ENCODE assay signal across 30 cellular contexts in the genomic region with DNA sequence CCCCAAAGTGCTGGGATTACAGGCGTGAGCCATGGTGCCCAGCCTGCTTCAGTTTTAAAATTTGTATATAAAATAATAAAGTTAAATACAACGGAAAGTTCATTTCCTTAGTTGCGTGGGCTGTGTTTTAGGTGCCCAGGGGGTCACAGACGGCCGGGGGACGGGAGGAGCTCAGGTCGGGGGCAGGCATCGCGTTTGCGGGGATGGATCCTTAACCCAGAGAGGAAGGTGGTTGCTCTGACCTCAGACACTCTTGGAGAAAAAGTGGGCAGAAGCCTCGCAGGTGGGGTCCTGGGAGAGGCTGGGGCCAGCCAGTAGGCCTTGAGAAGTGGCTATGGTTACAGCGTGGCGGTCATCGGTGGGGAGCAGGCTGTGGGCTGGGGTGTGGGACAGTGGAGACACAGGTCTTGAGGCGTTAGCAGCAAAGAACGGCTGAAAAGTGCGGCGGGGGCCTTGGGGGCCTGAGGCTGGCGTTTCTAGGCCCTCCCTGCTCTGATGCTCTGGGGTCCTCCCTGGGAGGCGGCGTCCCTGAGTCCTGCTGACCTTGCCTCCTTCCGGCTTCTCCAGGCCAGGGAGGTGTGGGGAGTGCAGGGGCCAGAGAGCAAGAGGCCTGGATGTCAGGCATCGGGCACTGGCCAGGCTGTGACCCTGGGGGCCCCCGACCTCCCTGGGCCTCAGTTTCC. TPM values are rescaled to one million over a fixed set of nuclear protein-coding genes. Genes with fewer than 3 reads are reported as not detected.
DNase-seq lines count a peak whose midpoint lies in the region; ATAC-seq, FAIRE-seq and TF ChIP-seq lines count a peak whose summit lies in the region.
"Had no signal": no experiment of that assay in that cellular context is flagged by ENCODE, and none has a peak within 500 bp of the region (broad histone marks: within the 10 kb centered on the region; RNA-seq: fewer than 3 reads in every experiment).

No MANE protein-coding gene starts in this region.

- peaks cover 0 to 3% of the 10 kb centered on the region in 2 donors for H3K4me1 ChIP-seq in kidney (ENCODE audit: control insufficient read depth in 1 of 2, insufficient read depth in 1 of 2, low read depth in 1 of 2, low read length in 2 of 2)
- peaks cover 13% of the 10 kb centered on the region for H3K4me1 ChIP-seq in neural progenitor cell
- no peaks in the 10 kb centered on the region for H3K4me1 ChIP-seq in aorta (ENCODE audit: control insufficient read depth in 1 of 2, insufficient read depth in 2 of 2, low read length in 2 of 2)
- peaks cover 0 to 18% (median 13%) of the 10 kb centered on the region in 4 donors for H3K4me1 ChIP-seq in tibial artery

- no peaks in the 10 kb centered on the region for H3K36me3 ChIP-seq in kidney (ENCODE audit: control insufficient read depth in 1 of 2, insufficient read depth in 2 of 2, low read length in 2 of 2)
- H3K36me3 ChIP-seq in neural progenitor cell = no peaks in the 10 kb centered on the region
- H3K36me3 ChIP-seq in aorta (ENCODE audit: control insufficient read depth in 1 of 2, insufficient read depth in 2 of 2, low read length in 1 of 2) = no peaks in the 10 kb centered on the region
- no peaks in the 10 kb centered on the region for H3K36me3 ChIP-seq in tibial artery
- H3K36me3 ChIP-seq: BLaER1, SJSA1 had no signal

- no peaks in the 10 kb centered on the region for H3K79me2 ChIP-seq in neural progenitor cell (ENCODE audit: low read depth)

- no peak overlapping the region for H3K4me3 ChIP-seq in kidney (ENCODE audit: low read length in 2 of 2)
- no peak overlapping the region for H3K4me3 ChIP-seq in neural progenitor cell
- no peak overlapping the region for H3K4me3 ChIP-seq in aorta (ENCODE audit: low read length in 2 of 2)
- H3K4me3 ChIP-seq in tibial artery = no peak overlapping the region
- H3K4me3 ChIP-seq: BLaER1, K562, SJSA1 had no signal

- H3K36me3 Mint-ChIP-seq in neural progenitor cell = no peaks in the 10 kb centered on the region
- H3K36me3 Mint-ChIP-seq: CD4-positive, alpha-beta memory T cell had no signal

- TF ChIP-seq CTCF in kidney (IDR thresholded peaks at IDR 0.05; ENCODE audit: borderline replicate concordance, extremely low read depth, insufficient read depth) = no peak
- no peak for TF ChIP-seq CTCF in neural progenitor cell (IDR thresholded peaks at IDR 0.05)
- TF ChIP-seq CTCF in tibial artery (IDR thresholded peaks at IDR 0.05) = no peak

- no peak overlapping the region for H3K27ac ChIP-seq in kidney (ENCODE audit: low read depth in 2 of 2, low read length in 2 of 2)
- no peak overlapping the region for H3K27ac ChIP-seq in neural progenitor cell
- H3K27ac ChIP-seq in aorta (ENCODE audit: low read depth in 1 of 2, low read length in 2 of 2) = no peak overlapping the region
- H3K27ac ChIP-seq in tibial artery = no peak overlapping the region
- H3K27ac ChIP-seq: BLaER1, SJSA1 had no signal

- intact Hi-C loops in Right ventricle myocardium superior (cut with DNase I) = no loop called here
- intact Hi-C loops in cardiac septum (cut with DNase I) = no loop called here
- intact Hi-C loops in kidney (cut with DNase I) = no loop called here
- intact Hi-C loops in aorta (cut with DNase I) = no loop called here
- intact Hi-C loops in tibial artery (cut with DNase I; ENCODE audit: low total_unique reads) = no loop called here

- H3K4me3 Mint-ChIP-seq in neural progenitor cell = no peak overlapping the region
- H3K4me3 Mint-ChIP-seq: CD4-positive, alpha-beta memory T cell had no signal

- no peak overlapping the region for H3K4me2 ChIP-seq in neural progenitor cell
- H3K4me2 ChIP-seq: BLaER1 had no signal

- H3K9ac ChIP-seq in kidney (ENCODE audit: low read length in 2 of 2) (no peak overlapping the region), neural progenitor cell (no peak overlapping the region)
- H3K9ac ChIP-seq: BLaER1 had no signal

- H4K20me1 ChIP-seq in neural progenitor cell (ENCODE audit: low read depth) = no peaks in the 10 kb centered on the region
- H4K20me1 ChIP-seq: BLaER1 had no signal

- FAIRE-seq in kidney (lab: Jason Lieb, UNC) = no peak
- FAIRE-seq: A204.1, GM18507, H54, K562 had no signal

- peak; percentile 8 for DNase-seq in Right ventricle myocardium superior
- no peak for DNase-seq in cardiac septum (ENCODE audit: low spot score)
- DNase-seq in kidney = peak; percentile 66
- no peak for DNase-seq in neural progenitor cell (ENCODE audit: low spot score)
- peak; percentile 45 to 63 for DNase-seq in aorta
- DNase-seq in tibial artery = no peak
- DNase-seq in NCI-H1417 (lab: John Stamatoyannopoulos, UW) = no peak
- no peak for DNase-seq in HT-29 (ENCODE audit: low spot score)
- DNase-seq: CD4-positive, alpha-beta memory T cell; COR-L47; DMS53; Kasumi-1; NCI-H1092 treated with DMSO at 0.1 percent for 48 hours; NCI-H146; NCI-H1930; NCI-H446 treated with DMSO at 0.1 percent for 48 hours; NCI-H526; NCI-H82; NK-92 treated with Interleukin-12 subunit alpha and Interleukin-12 subunit beta, amount 100 ng/mL, for 24 hours; PC-3 had no signal

- H3K9me3 Mint-ChIP-seq in neural progenitor cell = no peaks in the 10 kb centered on the region
- H3K9me3 Mint-ChIP-seq: CD4-positive, alpha-beta memory T cell had no signal

- H3F3A ChIP-seq in neural progenitor cell (ENCODE audit: low read depth) = no peaks in the 10 kb centered on the region

- WGBS in aorta, 2 donors = 90 to 91% methylated on average over 24 of the region's 24 CpGs

- H3K4me1 Mint-ChIP-seq in neural progenitor cell = peaks cover 6% of the 10 kb centered on the region

- H3K27me3 Mint-ChIP-seq in neural progenitor cell (ENCODE audit: insufficient read depth, low read depth) = peaks cover 18% of the 10 kb centered on the region

- no peak overlapping the region for H2AFZ ChIP-seq in neural progenitor cell (replicated peaks)

- no peak for ATAC-seq in Right ventricle myocardium superior (ENCODE audit: poor library complexity)
- ATAC-seq in aorta (ENCODE audit: low FRiP score) = no peak
- ATAC-seq: K562, PC-3 had no signal

- peak overlapping the region; percentile 65 for H3K27ac Mint-ChIP-seq in neural progenitor cell
- H3K27ac Mint-ChIP-seq: CD4-positive, alpha-beta memory T cell had no signal

- no peaks in the 10 kb centered on the region for H3K9me3 ChIP-seq in kidney (ENCODE audit: control insufficient read depth in 1 of 2, low read length in 2 of 2)
- no peaks in the 10 kb centered on the region for H3K9me3 ChIP-seq in neural progenitor cell (ENCODE audit: low read depth)
- no peaks in the 10 kb centered on the region for H3K9me3 ChIP-seq in aorta (ENCODE audit: control insufficient read depth, low read length)
- no peaks in the 10 kb centered on the region for H3K9me3 ChIP-seq in tibial artery
- H3K9me3 ChIP-seq: BLaER1, SJSA1 had no signal

- H3K27me3 ChIP-seq in neural progenitor cell = peaks cover 54% of the 10 kb centered on the region
- H3K27me3 ChIP-seq in aorta (ENCODE audit: control insufficient read depth in 1 of 2, insufficient read depth in 2 of 2, low read length in 1 of 2) = no peaks in the 10 kb centered on the region
- H3K27me3 ChIP-seq in tibial artery = peaks cover 0 to 67% of the 10 kb centered on the region in 2 donors

RNA-seq across cellular contexts. Expression of gene UNCX, which starts 54.4 kb away (rescaled TPM):
- total RNA-seq in Right ventricle myocardium superior (not detected), cardiac septum (not detected), kidney (2.0 TPM), neural progenitor cell (ENCODE audit: low replicate concordance) (not detected in 2 replicates), aorta (not detected)
- polyA plus RNA-seq in kidney (ENCODE audit: insufficient read depth, low read depth, low replicate concordance) (1.4 TPM), aorta (not detected)
- total RNA-seq in HT-29 (2014; rRNA removed; shearing (Covaris generic)) = not detected in 2 replicates
- total RNA-seq: CD4-positive, alpha-beta memory T cell; Daoy; HT1080; K562; M059J; PC-3; SJSA1 had no signal
- polyA plus RNA-seq: AG04450; CD4-positive, alpha-beta memory T cell; K562 had no signal

Comparison
In these comparisons a context has a peak if more than half of its experiments do, and no peak if none do; other contexts are left out.
1. DNase-seq: peak in Right ventricle myocardium superior (single experiment), kidney (single experiment) and aorta (2 of 2); none in cardiac septum (single experiment), neural progenitor cell (single experiment), tibial artery (0 of 2), NCI-H1417 (0 of 3) and HT-29 (single experiment).